17 cellular contexts compared by ENCODE assay signal in the genomic region with DNA sequence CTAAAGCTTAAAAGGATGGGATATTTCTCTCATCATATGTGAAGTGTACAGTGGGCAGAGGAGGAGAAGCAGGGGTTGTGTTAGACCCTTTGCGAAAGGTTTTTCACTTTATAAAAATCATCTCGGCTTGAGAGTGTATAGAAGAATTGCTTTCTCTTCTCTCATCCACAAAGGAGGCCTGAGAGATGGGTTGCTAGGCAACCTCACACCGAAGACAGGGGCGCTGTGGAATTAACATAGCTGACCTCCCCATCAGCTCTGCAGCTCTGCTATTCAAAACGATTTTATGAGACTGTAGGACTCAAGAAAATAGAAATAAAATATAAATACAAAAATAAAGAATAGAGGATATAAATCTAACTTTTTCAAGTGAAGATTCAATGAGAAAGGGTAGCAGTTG.
DNase-seq lines count a peak whose midpoint lies in the region; ATAC-seq and TF ChIP-seq lines count a peak whose summit lies in the region.
"Had no signal": no experiment of that assay in that cellular context is flagged by ENCODE, and none has a peak within 500 bp of the region (broad histone marks: within the 10 kb centered on the region; RNA-seq: fewer than 3 reads in every experiment).

No MANE protein-coding gene starts in this region.

- no peak for TF ChIP-seq CTCF in WTC11 (IDR thresholded peaks at IDR 0.05)
- TF ChIP-seq CTCF in gastrocnemius medialis (IDR thresholded peaks at IDR 0.05 in 4 of 5, conservative IDR thresholded peaks at IDR 0.05 in 1 of 5) = no peak
- no peak for TF ChIP-seq CTCF in HFFc6 (IDR thresholded peaks at IDR 0.05)

- TF ChIP-seq POLR2A in gastrocnemius medialis (IDR thresholded peaks at IDR 0.05) = no peak

- H3K27ac Mint-ChIP-seq in WTC11 = no peak overlapping the region
- H3K27ac Mint-ChIP-seq in HFFc6 = no peak overlapping the region
- H3K27ac Mint-ChIP-seq: activated CD8-positive, alpha-beta T cell treated with anti-CD3 and anti-CD28 coated beads for 36 hours; activated naive CD8-positive, alpha-beta T cell; activated T-cell treated with anti-CD3 and anti-CD28 coated beads, Interleukin-2, amount 50 U/mL, for 72 hours had no signal

- CTCF ChIA-PET in WTC11 (lab: Charles Lee) = interaction anchor here (0.7 to 1.6 kb wide), 4 partner anchors 10 to 179 kb away, joined by 3 to 19 read pairs (median 4); no protein-coding TSS in a partner anchor

- intact Hi-C loops in gastrocnemius medialis (cut with DNase I; ENCODE audit: low total_unique reads) = no loop called here
- intact Hi-C loops in left cardiac atrium (cut with DNase I) = no loop called here

- DNase-seq in WTC11 (ENCODE audit: low spot score) = no peak
- peak; percentile 34 for DNase-seq in midbrain (lab: John Stamatoyannopoulos, UW)
- no peak for DNase-seq in gastrocnemius medialis
- no peak for DNase-seq in left cardiac atrium
- DNase-seq in HFFc6 = no peak
- DNase-seq: GM23248; kidney glomerular epithelial cell; NCI-H187; stimulated activated CD4-positive, alpha-beta T cell treated with anti-CD3 and anti-CD28 coated beads, Interleukin-4, amount 100 ng/mL, for 24 hours; stimulated activated CD8-positive, alpha-beta memory T cell treated with anti-CD3 and anti-CD28 coated beads, Interleukin-4, amount 100 ng/mL, for 48 hours; testis had no signal

- no peaks in the 10 kb centered on the region for H3K27me3 ChIP-seq in gastrocnemius medialis
- H3K27me3 ChIP-seq: testis had no signal

- ATAC-seq in GM19351 (IDR thresholded peaks at IDR 0.05; ENCODE audit: unreplicated experiment) = peak; percentile 7
- peak; percentile 19 for ATAC-seq in GM21526 (IDR thresholded peaks at IDR 0.05; ENCODE audit: low FRiP score, unreplicated experiment)
- ATAC-seq in WTC11 = peak; percentile 69
- ATAC-seq in gastrocnemius medialis = no peak
- no peak for ATAC-seq in left cardiac atrium
- ATAC-seq: activated CD8-positive, alpha-beta T cell treated with anti-CD3 and anti-CD28 coated beads for 36 hours had no signal

- H3K36me3 ChIP-seq in gastrocnemius medialis = no peaks in the 10 kb centered on the region

- no peaks in the 10 kb centered on the region for H3K4me1 ChIP-seq in gastrocnemius medialis
- H3K4me1 ChIP-seq: parathyroid adenoma, testis had no signal

- H3K27ac ChIP-seq in gastrocnemius medialis = no peak overlapping the region
- H3K27ac ChIP-seq: GM23248, parathyroid adenoma, testis had no signal

- H3K36me3 Mint-ChIP-seq in WTC11 (peaks cover 29% of the 10 kb centered on the region), HFFc6 (ENCODE audit: low read depth) (peaks cover 6% of the 10 kb centered on the region; the same call in 1 of the 2 replicates)

- no peak overlapping the region for H3K4me3 ChIP-seq in gastrocnemius medialis
- H3K4me3 ChIP-seq: GM23248, testis had no signal

- H3K9me3 Mint-ChIP-seq in WTC11 (peaks cover 29% of the 10 kb centered on the region), HFFc6 (peaks cover 7% of the 10 kb centered on the region; the same call in 1 of the 2 replicates)

- POLR2A ChIA-PET in WTC11 (lab: Charles Lee) = no interaction called here

- no peaks in the 10 kb centered on the region for H3K9me3 ChIP-seq in gastrocnemius medialis
- H3K9me3 ChIP-seq: testis had no signal

- in situ Hi-C loops in gastrocnemius medialis (cut with MboI; ENCODE audit: low sequenced_read_pairs in 4 of 4) = loop anchor here in 2 of 4 donors (25.0 kb wide), 2 partner anchors 452 to 477 kb away; no protein-coding TSS in a partner anchor

- H3K4me3 Mint-ChIP-seq in WTC11 (no peak overlapping the region), HFFc6 (no peak overlapping the region)
- H3K4me3 Mint-ChIP-seq: activated CD8-positive, alpha-beta T cell treated with anti-CD3 and anti-CD28 coated beads for 36 hours; activated naive CD8-positive, alpha-beta T cell; activated T-cell treated with anti-CD3 and anti-CD28 coated beads, Interleukin-2, amount 50 U/mL, for 72 hours had no signal

- H3K27me3 Mint-ChIP-seq in WTC11 (ENCODE audit: low read depth) (no peaks in the 10 kb centered on the region), HFFc6 (ENCODE audit: insufficient read depth) (peaks cover 2% of the 10 kb centered on the region; the same call in 1 of the 2 replicates)
- H3K27me3 Mint-ChIP-seq: activated CD8-positive, alpha-beta T cell treated with anti-CD3 and anti-CD28 coated beads for 36 hours; activated naive CD8-positive, alpha-beta T cell had no signal

- H3K4me1 Mint-ChIP-seq in WTC11 (peaks cover 4% of the 10 kb centered on the region; the same call in 1 of the 2 replicates), HFFc6 (ENCODE audit: low read depth) (no peaks in the 10 kb centered on the region)

TF ChIP-seq in WTC11, 78 proteins besides CTCF, POLR2A, EP300 and RAD21 (continues in another document):
- TF ChIP-seq MYBL2 (CRISPR knock-in tag; IDR thresholded peaks at IDR 0.05) = no peak
- TF ChIP-seq ESRRA (CRISPR knock-in tag; IDR thresholded peaks at IDR 0.05; ENCODE audit: borderline replicate concordance) = no peak
- no peak for TF ChIP-seq ZNF121 (CRISPR knock-in tag; IDR thresholded peaks at IDR 0.05)
- no peak for TF ChIP-seq ZNF423 (CRISPR knock-in tag; IDR thresholded peaks at IDR 0.05)
- TF ChIP-seq EMX1 (CRISPR knock-in tag; IDR thresholded peaks at IDR 0.05) = no peak
- no peak for TF ChIP-seq ELF4 (CRISPR knock-in tag; IDR thresholded peaks at IDR 0.05; ENCODE audit: low read depth)
- no peak for TF ChIP-seq ETV6 (CRISPR knock-in tag; IDR thresholded peaks at IDR 0.05)
- TF ChIP-seq JUN (CRISPR knock-in tag; IDR thresholded peaks at IDR 0.05) = no peak
- TF ChIP-seq, protein P1, sequence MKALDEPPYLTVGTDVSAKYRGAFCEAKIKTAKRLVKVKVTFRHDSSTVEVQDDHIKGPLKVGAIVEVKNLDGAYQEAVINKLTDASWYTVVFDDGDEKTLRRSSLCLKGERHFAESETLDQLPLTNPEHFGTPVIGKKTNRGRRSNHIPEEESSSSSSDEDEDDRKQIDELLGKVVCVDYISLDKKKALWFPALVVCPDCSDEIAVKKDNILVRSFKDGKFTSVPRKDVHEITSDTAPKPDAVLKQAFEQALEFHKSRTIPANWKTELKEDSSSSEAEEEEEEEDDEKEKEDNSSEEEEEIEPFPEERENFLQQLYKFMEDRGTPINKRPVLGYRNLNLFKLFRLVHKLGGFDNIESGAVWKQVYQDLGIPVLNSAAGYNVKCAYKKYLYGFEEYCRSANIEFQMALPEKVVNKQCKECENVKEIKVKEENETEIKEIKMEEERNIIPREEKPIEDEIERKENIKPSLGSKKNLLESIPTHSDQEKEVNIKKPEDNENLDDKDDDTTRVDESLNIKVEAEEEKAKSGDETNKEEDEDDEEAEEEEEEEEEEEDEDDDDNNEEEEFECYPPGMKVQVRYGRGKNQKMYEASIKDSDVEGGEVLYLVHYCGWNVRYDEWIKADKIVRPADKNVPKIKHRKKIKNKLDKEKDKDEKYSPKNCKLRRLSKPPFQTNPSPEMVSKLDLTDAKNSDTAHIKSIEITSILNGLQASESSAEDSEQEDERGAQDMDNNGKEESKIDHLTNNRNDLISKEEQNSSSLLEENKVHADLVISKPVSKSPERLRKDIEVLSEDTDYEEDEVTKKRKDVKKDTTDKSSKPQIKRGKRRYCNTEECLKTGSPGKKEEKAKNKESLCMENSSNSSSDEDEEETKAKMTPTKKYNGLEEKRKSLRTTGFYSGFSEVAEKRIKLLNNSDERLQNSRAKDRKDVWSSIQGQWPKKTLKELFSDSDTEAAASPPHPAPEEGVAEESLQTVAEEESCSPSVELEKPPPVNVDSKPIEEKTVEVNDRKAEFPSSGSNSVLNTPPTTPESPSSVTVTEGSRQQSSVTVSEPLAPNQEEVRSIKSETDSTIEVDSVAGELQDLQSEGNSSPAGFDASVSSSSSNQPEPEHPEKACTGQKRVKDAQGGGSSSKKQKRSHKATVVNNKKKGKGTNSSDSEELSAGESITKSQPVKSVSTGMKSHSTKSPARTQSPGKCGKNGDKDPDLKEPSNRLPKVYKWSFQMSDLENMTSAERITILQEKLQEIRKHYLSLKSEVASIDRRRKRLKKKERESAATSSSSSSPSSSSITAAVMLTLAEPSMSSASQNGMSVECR (CRISPR knock-in tag; IDR thresholded peaks at IDR 0.05; ENCODE audit: borderline replicate concordance) = no peak
- TF ChIP-seq, protein P2, sequence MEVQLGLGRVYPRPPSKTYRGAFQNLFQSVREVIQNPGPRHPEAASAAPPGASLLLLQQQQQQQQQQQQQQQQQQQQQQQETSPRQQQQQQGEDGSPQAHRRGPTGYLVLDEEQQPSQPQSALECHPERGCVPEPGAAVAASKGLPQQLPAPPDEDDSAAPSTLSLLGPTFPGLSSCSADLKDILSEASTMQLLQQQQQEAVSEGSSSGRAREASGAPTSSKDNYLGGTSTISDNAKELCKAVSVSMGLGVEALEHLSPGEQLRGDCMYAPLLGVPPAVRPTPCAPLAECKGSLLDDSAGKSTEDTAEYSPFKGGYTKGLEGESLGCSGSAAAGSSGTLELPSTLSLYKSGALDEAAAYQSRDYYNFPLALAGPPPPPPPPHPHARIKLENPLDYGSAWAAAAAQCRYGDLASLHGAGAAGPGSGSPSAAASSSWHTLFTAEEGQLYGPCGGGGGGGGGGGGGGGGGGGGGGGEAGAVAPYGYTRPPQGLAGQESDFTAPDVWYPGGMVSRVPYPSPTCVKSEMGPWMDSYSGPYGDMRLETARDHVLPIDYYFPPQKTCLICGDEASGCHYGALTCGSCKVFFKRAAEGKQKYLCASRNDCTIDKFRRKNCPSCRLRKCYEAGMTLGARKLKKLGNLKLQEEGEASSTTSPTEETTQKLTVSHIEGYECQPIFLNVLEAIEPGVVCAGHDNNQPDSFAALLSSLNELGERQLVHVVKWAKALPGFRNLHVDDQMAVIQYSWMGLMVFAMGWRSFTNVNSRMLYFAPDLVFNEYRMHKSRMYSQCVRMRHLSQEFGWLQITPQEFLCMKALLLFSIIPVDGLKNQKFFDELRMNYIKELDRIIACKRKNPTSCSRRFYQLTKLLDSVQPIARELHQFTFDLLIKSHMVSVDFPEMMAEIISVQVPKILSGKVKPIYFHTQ (CRISPR knock-in tag; IDR thresholded peaks at IDR 0.05) = no peak
- no peak for TF ChIP-seq USF2 (CRISPR knock-in tag; IDR thresholded peaks at IDR 0.05)
- TF ChIP-seq, protein P3, sequence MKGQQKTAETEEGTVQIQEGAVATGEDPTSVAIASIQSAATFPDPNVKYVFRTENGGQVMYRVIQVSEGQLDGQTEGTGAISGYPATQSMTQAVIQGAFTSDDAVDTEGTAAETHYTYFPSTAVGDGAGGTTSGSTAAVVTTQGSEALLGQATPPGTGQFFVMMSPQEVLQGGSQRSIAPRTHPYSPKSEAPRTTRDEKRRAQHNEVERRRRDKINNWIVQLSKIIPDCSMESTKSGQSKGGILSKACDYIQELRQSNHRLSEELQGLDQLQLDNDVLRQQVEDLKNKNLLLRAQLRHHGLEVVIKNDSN (CRISPR knock-in tag; IDR thresholded peaks at IDR 0.05) = no peak

Comparison
In these comparisons a context has a peak if more than half of its experiments do, and no peak if none do; other contexts are left out.
1. ATAC-seq: peak in GM19351 (single experiment), GM21526 (single experiment) and WTC11 (single experiment); none in gastrocnemius medialis (0 of 2) and left cardiac atrium (0 of 2).